In genomic region chr12:52151859-52152783, GRCh38 we compare ENCODE assay signal across 8 cellular contexts. TPM values are rescaled to one million over a fixed set of nuclear protein-coding genes. Genes with fewer than 3 reads are reported as not detected.
A peak's percentile ranks its signal among the peaks of the same experiment; 100 is the strongest.
DNase-seq lines count a peak whose midpoint lies in the region; ATAC-seq, FAIRE-seq and TF ChIP-seq lines count a peak whose summit lies in the region.

No MANE protein-coding gene starts in this region.

- DNase-seq in CD8-positive, alpha-beta memory T cell: peak; percentile 62 to 79 (median 68)
- peak; percentile 94 for DNase-seq in HuH-7 (ENCODE audit: low spot score)
- peak; percentile 59 for DNase-seq in activated CD4-positive, alpha-beta T cell treated with anti-CD3 and anti-CD28 coated beads for 1 hour
- DNase-seq in cerebellum (ENCODE audit: low spot score): peak; percentile 43
- no peak for DNase-seq in HepG2 (ENCODE audit: low spot score)
- peak; percentile 41 to 61 (median 42) for DNase-seq in stimulated activated CD4-positive, alpha-beta T cell treated with anti-CD3 and anti-CD28 coated beads, TNF-alpha, amount 100 ng/mL, for 1 hour (ENCODE audit: low read depth in 3 of 3, low spot score in 1 of 3)
- DNase-seq in NCI-H1092 (lab: John Stamatoyannopoulos, UW): no peak

- no peaks in the 10 kb centered on the region for H3K36me3 ChIP-seq in CD8-positive, alpha-beta memory T cell (ENCODE audit: insufficient read depth, low read length)
- no peaks in the 10 kb centered on the region for H3K36me3 ChIP-seq in HepG2 (replicated peaks in 1 of 2; ENCODE audit: control insufficient read depth in 1 of 2, insufficient read depth in 2 of 2, low read length in 2 of 2)

- H3K27ac Mint-ChIP-seq in CD8-positive, alpha-beta memory T cell: peak overlapping the region in 5 of 8 donors; percentile 0 to 85 (median 70)

- peaks cover 30% of the 10 kb centered on the region for H3K4me1 ChIP-seq in CD8-positive, alpha-beta memory T cell (ENCODE audit: insufficient read depth, low read length)
- H3K4me1 ChIP-seq in HepG2 (ENCODE audit: insufficient read depth, low read length): peaks cover 7% of the 10 kb centered on the region; the same call in 1 of the 2 replicates

- no peak for FAIRE-seq in HepG2 (lab: Jason Lieb, UNC)

- no peak overlapping the region for H2AFZ ChIP-seq in HepG2 (ENCODE audit: low read length)

- BruUV-seq in HepG2 (replicated peaks; lab: Mats Ljungman, UMichigan): no TSS peak

- peaks cover 2 to 3% of the 10 kb centered on the region in 2 donors for H3K27me3 Mint-ChIP-seq in CD8-positive, alpha-beta memory T cell

- TF ChIP-seq CTCF in HepG2 (CRISPR knock-in tag; IDR thresholded peaks at IDR 0.05): peak; percentile 49; the same call in 1 of the 2 replicates

- TF ChIP-seq EP300 in HepG2 (IDR thresholded peaks at IDR 0.05; ENCODE audit: low read depth in 2 of 2, low read length in 2 of 2) (no peak), HepG2 (CRISPR knock-in tag; IDR thresholded peaks at IDR 0.05; ENCODE audit: borderline replicate concordance) (no peak)

- no peak overlapping the region for H3K27ac ChIP-seq in CD8-positive, alpha-beta memory T cell (ENCODE audit: low read depth, low read length)
- H3K27ac ChIP-seq in HepG2 (ENCODE audit: extremely low read length, insufficient read depth, low read length): no peak overlapping the region

- CTCF ChIA-PET in CD8-positive, alpha-beta memory T cell (lab: Charles Lee): interaction anchor here (0.7 to 1.4 kb wide), 6 partner anchors 28 to 1946 kb away, joined by 3 read pairs; no protein-coding TSS in a partner anchor
- CTCF ChIA-PET in HepG2 (lab: Yijun Ruan, JAX; ENCODE audit: low intra/inter-chr PET ratio, low total read pairs): interaction anchor here (1.1 kb wide), 1 partner anchor 175 kb away, joined by 5 read pairs; no protein-coding TSS in a partner anchor

- TF ChIP-seq POLR2A in HepG2 (IDR thresholded peaks at IDR 0.05; ENCODE audit: insufficient read depth in 1 of 2, low read depth in 2 of 2, low read length in 2 of 2): no peak

- no peaks in the 10 kb centered on the region for H4K20me1 ChIP-seq in HepG2 (ENCODE audit: insufficient read depth, low read length)

- in situ Hi-C loops in HepG2 (cut with HindIII; ENCODE audit: extremely low pct_ligation_motif_present, low pct_unique_long_range_greater_than_20kb): no loop called here

- no peak overlapping the region for H3K4me2 ChIP-seq in HepG2 (ENCODE audit: low read depth, low read length)

- peak; percentile 41; the same call in 1 of the 2 replicates for TF ChIP-seq RAD21 in HepG2 (CRISPR knock-in tag; IDR thresholded peaks at IDR 0.05)

- POLR2A ChIA-PET in CD8-positive, alpha-beta memory T cell (lab: Charles Lee): no interaction called here
- POLR2A ChIA-PET in HepG2 (lab: Yijun Ruan, JAX): no interaction called here

- H3K36me3 Mint-ChIP-seq in CD8-positive, alpha-beta memory T cell: no peaks in the 10 kb centered on the region

- ATAC-seq in HepG2 (peak; percentile 36), GM18870 (IDR thresholded peaks at IDR 0.05; ENCODE audit: unreplicated experiment) (no peak)

- 20% methylated on average over 1 of the region's 62 CpGs for WGBS in HepG2 (ENCODE audit: low lambda C conversion rate)

- no peaks in the 10 kb centered on the region for H3K79me2 ChIP-seq in HepG2 (ENCODE audit: insufficient read depth, low read length)

- H3K9ac ChIP-seq in HepG2 (ENCODE audit: insufficient read depth, low read depth, low read length): no peak overlapping the region

- no peaks in the 10 kb centered on the region for H3K9me3 Mint-ChIP-seq in CD8-positive, alpha-beta memory T cell

- H3K4me3 ChIP-seq in CD8-positive, alpha-beta memory T cell (ENCODE audit: low read length): no peak overlapping the region
- no peak overlapping the region for H3K4me3 ChIP-seq in HepG2 (replicated peaks in 1 of 3; ENCODE audit: insufficient read depth in 1 of 3, low read depth in 2 of 3, low read length in 3 of 3)

- no peaks in the 10 kb centered on the region for H3K27me3 ChIP-seq in CD8-positive, alpha-beta memory T cell (ENCODE audit: insufficient read depth, low read length, poor library complexity, severe bottlenecking)
- 0 out of 5 replicates have a peak, but pooled peaks cover 0 to 1% of the 10 kb centered on the region in 2 experiments for H3K27me3 ChIP-seq in HepG2 (ENCODE audit: control insufficient read depth in 1 of 2, insufficient read depth in 2 of 2, low read length in 2 of 2)

- peaks cover 24 to 44% (median 31%) of the 10 kb centered on the region in 3 donors for H3K4me1 Mint-ChIP-seq in CD8-positive, alpha-beta memory T cell

- no peaks in the 10 kb centered on the region for H3K9me3 ChIP-seq in CD8-positive, alpha-beta memory T cell (ENCODE audit: low read length)
- H3K9me3 ChIP-seq in HepG2 (ENCODE audit: low read length): no peaks in the 10 kb centered on the region

- peak overlapping the region; percentile 40 to 79 (median 65) for H3K4me3 Mint-ChIP-seq in CD8-positive, alpha-beta memory T cell

- intact Hi-C loops in HepG2 (cut with micrococcal nuclease; ENCODE audit: unreplicated experiment): no loop called here

TF ChIP-seq in HepG2, 621 proteins besides CTCF, POLR2A, EP300 and RAD21:
- TF ChIP-seq STAG1 (CRISPR knock-in tag; IDR thresholded peaks at IDR 0.05) (peak; percentile 39), MTA3 (CRISPR knock-in tag; IDR thresholded peaks at IDR 0.05) (no peak), ZBTB33 (CRISPR knock-in tag; IDR thresholded peaks at IDR 0.05) (peak; percentile 84)

RNA-seq across cellular contexts. Expression of gene KRT80, which starts 39.7 kb away (rescaled TPM):
- not detected for total RNA-seq in CD8-positive, alpha-beta memory T cell
- polyA plus RNA-seq in CD8-positive, alpha-beta memory T cell: not detected
- not detected for total RNA-seq in cerebellum
- 0.27 and 0.58 TPM in 2 replicates for total RNA-seq in HepG2 (2016; rRNA removed; fragmentation: Illumina TruSeq; extraction: Trizol)
- total RNA-seq in HepG2 (2016; cell fraction: cytosol; rRNA removed; fragmentation: Illumina TruSeq; extraction: Trizol; ENCODE audit: low read depth): 0.10 TPM in 1 of 2 replicates, not detected in the other
- 0.37 and 0.39 TPM in 2 replicates for total RNA-seq in HepG2 (2016; cell fraction: insoluble cytoplasmic fraction; rRNA removed; fragmentation: Illumina TruSeq; extraction: Trizol)
- total RNA-seq in HepG2 (2016; cell fraction: membrane; rRNA removed; fragmentation: Illumina TruSeq; extraction: Trizol): 0.34 and 0.38 TPM in 2 replicates
- 0.41 and 0.53 TPM in 2 replicates for total RNA-seq in HepG2 (2016; cell fraction: nucleus; rRNA removed; fragmentation: Illumina TruSeq; extraction: Trizol)
- polyA plus RNA-seq in HepG2 (2011; rRNA removed): 0.53 and 0.76 TPM in 2 replicates
- polyA plus RNA-seq in HepG2 (2011; cell fraction: cytosol; rRNA removed): 0.43 and 0.69 TPM in 2 replicates
- 0.71 and 0.74 TPM in 2 replicates for polyA plus RNA-seq in HepG2 (2011; cell fraction: nucleus; rRNA removed)
- 0.08 and 0.25 TPM in 2 replicates for polyA plus RNA-seq in HepG2 (2012)
- polyA plus RNA-seq in HepG2 (2016; cell fraction: cytosol; fragmentation: Illumina TruSeq; extraction: Trizol; ENCODE audit: low read depth): 0.09 and 0.11 TPM in 2 replicates
- 0.62 and 0.85 TPM in 2 replicates for polyA plus RNA-seq in HepG2 (2016; cell fraction: insoluble cytoplasmic fraction; fragmentation: Illumina TruSeq; extraction: Trizol; ENCODE audit: low read depth)
- 0.37 and 0.48 TPM in 2 replicates for polyA plus RNA-seq in HepG2 (2016; cell fraction: membrane; fragmentation: Illumina TruSeq; extraction: Trizol; ENCODE audit: low read depth)
- 0.92 and 1.2 TPM in 2 replicates for polyA plus RNA-seq in HepG2 (2016; cell fraction: nucleus; fragmentation: Illumina TruSeq; extraction: Trizol; ENCODE audit: insufficient read depth, low read depth)
- polyA minus RNA-seq in HepG2 (2011; rRNA and poly(A)+ RNA removed; ENCODE audit: low replicate concordance): 1.4 and 134 TPM in 2 replicates
- polyA minus RNA-seq in HepG2 (2011; cell fraction: cytosol; rRNA and poly(A)+ RNA removed): 0.70 and 1.1 TPM in 2 replicates
- 0.26 and 0.62 TPM in 2 replicates for polyA minus RNA-seq in HepG2 (2011; cell fraction: nucleus; rRNA and poly(A)+ RNA removed)

Comparison
In these comparisons a context has a peak if more than half of its experiments do, and no peak if none do; other contexts are left out.
1. DNase-seq: peak in CD8-positive, alpha-beta memory T cell (5 of 5), HuH-7 (single experiment), activated CD4-positive, alpha-beta T cell treated with anti-CD3 and anti-CD28 coated beads for 1 hour (single experiment), cerebellum (single experiment) and stimulated activated CD4-positive, alpha-beta T cell treated with anti-CD3 and anti-CD28 coated beads, TNF-alpha, amount 100 ng/mL, for 1 hour (3 of 3); none in HepG2 (single experiment) and NCI-H1092 (single experiment).